Comparison of ENCODE assay signal across 8 cellular contexts in genomic region chr16:81035398-81035974, GRCh38. TPM values are rescaled to one million over a fixed set of nuclear protein-coding genes. Genes with fewer than 3 reads are reported as not detected.
DNase-seq lines count a peak whose midpoint lies in the region; ATAC-seq and TF ChIP-seq lines count a peak whose summit lies in the region.

Gene ATMIN, plus strand, starts transcription at chr16:81035842. Its CDS starts 29 bp downstream, at chr16:81035871.

- H3K4me1 ChIP-seq in esophagus squamous epithelium: peaks cover 5 to 39% (median 16%) of the 10 kb centered on the region in 3 donors

- no peaks in the 10 kb centered on the region for H3K9me3 ChIP-seq in esophagus squamous epithelium

- 18 to 24% methylated on average over 9 to 17 of the region's 54 CpGs for WGBS in esophagus squamous epithelium, 2 donors

- peak; percentile 78 for ATAC-seq in GM21526 (IDR thresholded peaks at IDR 0.05; ENCODE audit: low FRiP score, unreplicated experiment)

- peak in 1 of 4 donors; percentile 44 for TF ChIP-seq POLR2A in esophagus squamous epithelium (IDR thresholded peaks at IDR 0.05)

- TF ChIP-seq RAD21 in Ishikawa (IDR thresholded peaks at IDR 0.05; ENCODE audit: low read depth): peak; percentile 51; the same call in 1 of the 2 replicates

- no peaks in the 10 kb centered on the region for H3K27me3 ChIP-seq in esophagus squamous epithelium

- H3K4me3 ChIP-seq in esophagus squamous epithelium: peak within 1 kb of the TSS; percentile 65 to 88 (median 80)

- peaks cover 0 to 27% (median 0%) of the 10 kb centered on the region in 3 donors for H3K36me3 ChIP-seq in esophagus squamous epithelium

- TF ChIP-seq CTCF in esophagus squamous epithelium (IDR thresholded peaks at IDR 0.05): peak; percentile 89 to 100 (median 99)

- no peak for TF ChIP-seq EP300 in Ishikawa (IDR thresholded peaks at IDR 0.05; ENCODE audit: borderline replicate concordance)

- intact Hi-C loops in esophagus squamous epithelium (cut with DNase I): no loop called here

- peak within 1 kb of the TSS; percentile 79 to 95 (median 92) for H3K27ac ChIP-seq in esophagus squamous epithelium

- DNase-seq in DMS 273 (lab: John Stamatoyannopoulos, UW; ENCODE audit: unreplicated experiment) (peak; percentile 97), esophagus squamous epithelium (lab: John Stamatoyannopoulos, UW) (peak; percentile 13), myocyte (ENCODE audit: low read depth) (peak; percentile 86)
- DNase-seq in activated T-cell treated with anti-CD3 and anti-CD28 coated beads, Interleukin-2, amount 50 U/mL, for 48 hours: peak; percentile 89 to 90
- peak; percentile 65 to 86 for DNase-seq in stimulated activated CD8-positive, alpha-beta memory T cell treated with anti-CD3 and anti-CD28 coated beads, Interleukin-7, amount 100 ng/mL, for 4 hours (ENCODE audit: low read depth in 2 of 2)

TF ChIP-seq in Ishikawa, 13 proteins besides CTCF, POLR2A, EP300 and RAD21:
- TF ChIP-seq USF1 (IDR thresholded peaks at IDR 0.05) (no peak), NFIC (IDR thresholded peaks at IDR 0.05) (0 out of 2 replicates have a peak, but pooled peaks have one; percentile 4), YY1 (IDR thresholded peaks at IDR 0.05; ENCODE audit: low read depth) (peak; percentile 80; the same call in 1 of the 2 replicates), TCF12 (IDR thresholded peaks at IDR 0.05; ENCODE audit: low read depth) (no peak), TAF1 (IDR thresholded peaks at IDR 0.05; ENCODE audit: low read depth) (peak; percentile 49; the same call in 1 of the 2 replicates)

TF ChIP-seq in PFSK-1, 5 proteins besides CTCF, POLR2A, EP300 and RAD21:
- TF ChIP-seq FOXP2 (optimal IDR thresholded peaks at IDR 0.05; ENCODE audit: borderline replicate concordance, extremely low read depth, extremely low read length, insufficient read depth): peak; percentile 17
- TF ChIP-seq REST (IDR thresholded peaks at IDR 0.05; ENCODE audit: insufficient read depth in 1 of 2, low read depth in 2 of 2, low read length in 2 of 2): no peak
- no peak for TF ChIP-seq SIN3A (IDR thresholded peaks at IDR 0.05; ENCODE audit: borderline replicate concordance, insufficient read depth, low read length)
- TF ChIP-seq TAF1 (IDR thresholded peaks at IDR 0.05; ENCODE audit: borderline replicate concordance, insufficient read depth, low read length): 0 out of 2 replicates have a peak, but pooled peaks have one; percentile 34
- no peak for TF ChIP-seq POLR2AphosphoS5 (IDR thresholded peaks at IDR 0.05; ENCODE audit: low read depth, low read length)
TF ChIP-seq in PFSK-1: peak in this region for 2.

RNA-seq across cellular contexts. Expression of gene ATMIN, which starts in this region (rescaled TPM):
- 16.3 TPM for polyA plus RNA-seq in PFSK-1 (2012; ENCODE audit: insufficient read length, low read depth)
- total RNA-seq in esophagus squamous epithelium (10 to 100 TPM; 30.6 to 41.3 (median 36.8) TPM), myocyte (44.7 and 55.6 TPM in 2 replicates)
- polyA plus RNA-seq in myocyte (2012): 17.3 TPM

Comparison
In these comparisons a context has a peak if more than half of its experiments do, and no peak if none do; other contexts are left out.
1. Peak in every context shown above with its lines: DNase-seq, ATAC-seq, H3K4me3 ChIP-seq and H3K27ac ChIP-seq.
2. DNase-seq: peak in every context shown above with its lines; median percentile 97 in DMS 273; 90 in activated T-cell treated with anti-CD3 and anti-CD28 coated beads, Interleukin-2, amount 50 U/mL, for 48 hours; 86 in myocyte; 76 in stimulated activated CD8-positive, alpha-beta memory T cell treated with anti-CD3 and anti-CD28 coated beads, Interleukin-7, amount 100 ng/mL, for 4 hours; 13 in esophagus squamous epithelium.